ENCODE assay signal across 12 cellular contexts in genomic region chr17:74815671-74816370, GRCh38.
DNase-seq lines count a peak whose midpoint lies in the region; ATAC-seq and TF ChIP-seq lines count a peak whose summit lies in the region.
"Had no signal": no experiment of that assay in that cellular context is flagged by ENCODE, and none has a peak within 500 bp of the region (broad histone marks: within the 10 kb centered on the region; RNA-seq: fewer than 3 reads in every experiment).

No MANE protein-coding gene starts in this region.

- H3K4me3 ChIP-seq in Loucy (ENCODE audit: low read length, poor library complexity, severe bottlenecking) (peak overlapping the region; percentile 18), retinal pigment epithelial cell (ENCODE audit: low read length) (no peak overlapping the region)

- H3F3A ChIP-seq in Loucy (ENCODE audit: low read depth) = no peaks in the 10 kb centered on the region

- H3K9me3 Mint-ChIP-seq in central memory CD8-positive, alpha-beta T cell = no peaks in the 10 kb centered on the region
- H3K9me3 Mint-ChIP-seq: naive thymus-derived CD8-positive, alpha-beta T cell had no signal

- peaks cover 4% of the 10 kb centered on the region for H3K4me1 Mint-ChIP-seq in central memory CD8-positive, alpha-beta T cell

- H3K27ac Mint-ChIP-seq in central memory CD8-positive, alpha-beta T cell (ENCODE audit: low read depth) = peak overlapping the region; percentile 49

- TF ChIP-seq CTCF in Loucy (conservative IDR thresholded peaks at IDR 0.05; ENCODE audit: low read length) (peak; percentile 87), retinal pigment epithelial cell (conservative IDR thresholded peaks at IDR 0.05; ENCODE audit: low read depth, low read length) (peak; percentile 52)

- H3K36me3 ChIP-seq in Loucy (ENCODE audit: insufficient read depth, low read length) = no peaks in the 10 kb centered on the region; the same call in 1 of the 2 replicates

- no peaks in the 10 kb centered on the region for H3K9me2 ChIP-seq in Loucy (replicated peaks; ENCODE audit: low read depth, low read length)

- H4K20me1 ChIP-seq in Loucy (ENCODE audit: insufficient read depth, low read length, poor library complexity, severe bottlenecking) = no peaks in the 10 kb centered on the region

- DNase-seq in activated CD4-positive, alpha-beta T cell treated with anti-CD3 and anti-CD28 coated beads for 48 hours = peak; percentile 14
- no peak for DNase-seq in activated CD4-positive, alpha-beta T cell treated with anti-CD3 and anti-CD28 coated beads, Interleukin-2, amount 50 U/mL, for 48 hours
- DNase-seq in central memory CD8-positive, alpha-beta T cell (ENCODE audit: low spot score in 2 of 2) = no peak
- DNase-seq in retinal pigment epithelial cell (ENCODE audit: low read depth) (no peak), NCI-H748 (lab: John Stamatoyannopoulos, UW; ENCODE audit: unreplicated experiment) (no peak)
- DNase-seq in NK-92 treated with Interleukin-12 subunit alpha and Interleukin-12 subunit beta, amount 100 ng/mL, for 24 hours (lab: John Stamatoyannopoulos, UW) = no peak
- DNase-seq: activated gamma-delta T cell treated with Interleukin-2 at 50 U/mL for 16 hours; naive thymus-derived CD8-positive, alpha-beta T cell; stimulated activated CD4-positive, alpha-beta T cell treated with anti-CD3 and anti-CD28 coated beads, Interleukin-12 subunit alpha, Interleukin-12 subunit beta, amount 100 ng/mL, for 4 hours; stimulated activated naive CD4-positive, alpha-beta T cell had no signal

- no peaks in the 10 kb centered on the region for H3K79me2 ChIP-seq in Loucy (ENCODE audit: insufficient read depth, low read length)

- ATAC-seq in central memory CD8-positive, alpha-beta T cell (replicated peaks; ENCODE audit: extremely low read depth, poor library complexity, severe bottlenecking) = no peak
- no peak for ATAC-seq in HG03432 (IDR thresholded peaks at IDR 0.05; ENCODE audit: unreplicated experiment)
- ATAC-seq: naive thymus-derived CD8-positive, alpha-beta T cell had no signal

- H3K27me3 Mint-ChIP-seq in central memory CD8-positive, alpha-beta T cell = no peaks in the 10 kb centered on the region
- H3K27me3 Mint-ChIP-seq: naive thymus-derived CD8-positive, alpha-beta T cell had no signal

- no peak overlapping the region for H3K4me3 Mint-ChIP-seq in central memory CD8-positive, alpha-beta T cell
- H3K4me3 Mint-ChIP-seq: naive thymus-derived CD8-positive, alpha-beta T cell had no signal

- no peak overlapping the region for H3K9ac ChIP-seq in Loucy (ENCODE audit: low read depth, low read length, poor library complexity, severe bottlenecking)

- H3K27me3 ChIP-seq in Loucy (ENCODE audit: insufficient read depth, low read length, poor library complexity, severe bottlenecking) = no peaks in the 10 kb centered on the region

- peak overlapping the region; percentile 50 for H3K4me2 ChIP-seq in Loucy (ENCODE audit: low read depth, low read length, poor library complexity, severe bottlenecking)

- no peaks in the 10 kb centered on the region for H3K9me3 ChIP-seq in Loucy (ENCODE audit: insufficient read depth, low read depth, low read length)

- H2AFZ ChIP-seq in Loucy (ENCODE audit: low read length) = peak overlapping the region; percentile 54; the same call in 1 of the 2 replicates

- H3K4me1 ChIP-seq in Loucy (ENCODE audit: insufficient read depth, low read length, poor library complexity, severe bottlenecking) = peaks cover 17% of the 10 kb centered on the region

- H3K36me3 Mint-ChIP-seq in central memory CD8-positive, alpha-beta T cell (ENCODE audit: insufficient read depth) = peaks cover 25% of the 10 kb centered on the region
